Comparison of ENCODE assay signal across 29 cellular contexts in genomic region chr10:129059977-129060376, GRCh38.
"Had no signal": no experiment of that assay in that cellular context is flagged by ENCODE, and none has a peak within 500 bp of the region (broad histone marks: within the 10 kb centered on the region; RNA-seq: fewer than 3 reads in every experiment).

No MANE protein-coding gene starts in this region.

- H3K4me2 ChIP-seq: neural progenitor cell had no signal

- H3K9me3 Mint-ChIP-seq: naive thymus-derived CD4-positive, alpha-beta T cell; natural killer cell; nephron; neural progenitor cell; stimulated activated memory B cell treated with anti-CD40 and anti-IgM and Interleukin-4, amounts not matched to agents 10 μg/mL and 1 μg/mL and 100 μg/mL, for 72 hours; stimulated activated naive CD8-positive, alpha-beta T cell treated with anti-CD3 and anti-CD28 coated beads, Interleukin-15, amount 100 ng/mL, for 72 hours; type B pancreatic cell had no signal

- H3K27me3 Mint-ChIP-seq: type B pancreatic cell had no signal

- H2AFZ ChIP-seq: neural progenitor cell had no signal

- ATAC-seq: naive thymus-derived CD4-positive, alpha-beta T cell; natural killer cell; pancreas; right cardiac atrium; right lobe of liver; stimulated activated memory B cell treated with anti-CD40 and anti-IgM and Interleukin-4, amounts not matched to agents 10 μg/mL and 1 μg/mL and 100 μg/mL, for 72 hours; stimulated activated naive CD8-positive, alpha-beta T cell treated with anti-CD3 and anti-CD28 coated beads, Interleukin-15, amount 100 ng/mL, for 72 hours; stimulated activated naive CD8-positive, alpha-beta T cell treated with anti-CD3 and anti-CD28 coated beads, Interleukin-15, Interleukin-2, amounts not matched to agents 100 U/mL and 50 U/mL, for 24 hours; upper lobe of right lung had no signal

- H3K4me3 Mint-ChIP-seq: natural killer cell; nephron; neural progenitor cell; stimulated activated memory B cell treated with anti-CD40 and anti-IgM and Interleukin-4, amounts not matched to agents 10 μg/mL and 1 μg/mL and 100 μg/mL, for 72 hours; stimulated activated naive CD8-positive, alpha-beta T cell treated with anti-CD3 and anti-CD28 coated beads, Interleukin-15, amount 100 ng/mL, for 72 hours; type B pancreatic cell had no signal

- DNase-seq: naive thymus-derived CD4-positive, alpha-beta T cell; natural killer cell; occipital lobe; pancreas; retina; right cardiac atrium; right lobe of liver; sigmoid colon; small intestine; stimulated activated CD4-positive, alpha-beta T cell treated with anti-CD3 and anti-CD28 coated beads, Interleukin-15, amount 100 ng/mL, for 24 hours; stimulated activated CD4-positive, alpha-beta T cell treated with anti-CD3 and anti-CD28 coated beads, Interleukin-2, amount 100 ng/mL, for 24 hours; stimulated activated CD4-positive, alpha-beta T cell treated with anti-CD3 and anti-CD28 coated beads, Interleukin-4, amount 100 ng/mL, for 1 hour; stimulated activated CD4-positive, alpha-beta T cell treated with anti-CD3 and anti-CD28 coated beads, Interleukin-4, amount 100 ng/mL, for 4 hours; stimulated activated CD8-positive, alpha-beta memory T cell treated with anti-CD3 and anti-CD28 coated beads, Interleukin-4, amount 100 ng/mL, for 48 hours; stimulated activated naive CD4-positive, alpha-beta T cell; stimulated activated naive CD8-positive, alpha-beta T cell treated with anti-CD3 and anti-CD28 coated beads, Interleukin-15, amount 100 ng/mL, for 72 hours; stimulated activated naive CD8-positive, alpha-beta T cell treated with anti-CD3 and anti-CD28 coated beads, Interleukin-15, Interleukin-2, amounts not matched to agents 100 U/mL and 50 U/mL, for 24 hours; substantia nigra; testis; transverse colon; upper lobe of right lung; uterus had no signal

- H3K9ac ChIP-seq: neural progenitor cell had no signal

- H3K27ac ChIP-seq: neural progenitor cell, pancreas, prostate gland, right lobe of liver, sigmoid colon, suprapubic skin, testis, tibial artery, transverse colon, upper lobe of right lung, uterus had no signal

- H3K27ac Mint-ChIP-seq: naive thymus-derived CD4-positive, alpha-beta T cell; natural killer cell; nephron; neural progenitor cell; stimulated activated memory B cell treated with anti-CD40 and anti-IgM and Interleukin-4, amounts not matched to agents 10 μg/mL and 1 μg/mL and 100 μg/mL, for 72 hours; type B pancreatic cell had no signal

- H3K4me3 ChIP-seq: neural progenitor cell, pancreas, prostate gland, right lobe of liver, sigmoid colon, suprapubic skin, testis, tibial artery, transverse colon, upper lobe of right lung, uterus had no signal

- H3K4me1 ChIP-seq: pancreas, prostate gland, right lobe of liver, sigmoid colon, suprapubic skin, testis, tibial artery, transverse colon, upper lobe of right lung, uterus had no signal

- H3K36me3 Mint-ChIP-seq: naive thymus-derived CD4-positive, alpha-beta T cell; natural killer cell; neural progenitor cell; stimulated activated memory B cell treated with anti-CD40 and anti-IgM and Interleukin-4, amounts not matched to agents 10 μg/mL and 1 μg/mL and 100 μg/mL, for 72 hours; type B pancreatic cell had no signal

- H3K9me3 ChIP-seq: pancreas, prostate gland, right lobe of liver, sigmoid colon, suprapubic skin, testis, tibial artery, transverse colon, upper lobe of right lung, uterus had no signal

- H3K36me3 ChIP-seq: neural progenitor cell, pancreas, prostate gland, right lobe of liver, sigmoid colon, suprapubic skin, tibial artery, transverse colon, upper lobe of right lung, uterus had no signal

- H3K27me3 ChIP-seq: neural progenitor cell, pancreas, right lobe of liver, sigmoid colon, suprapubic skin, testis, transverse colon, upper lobe of right lung, uterus had no signal
